ENCODE assay signal across 10 cellular contexts in the genomic region with DNA sequence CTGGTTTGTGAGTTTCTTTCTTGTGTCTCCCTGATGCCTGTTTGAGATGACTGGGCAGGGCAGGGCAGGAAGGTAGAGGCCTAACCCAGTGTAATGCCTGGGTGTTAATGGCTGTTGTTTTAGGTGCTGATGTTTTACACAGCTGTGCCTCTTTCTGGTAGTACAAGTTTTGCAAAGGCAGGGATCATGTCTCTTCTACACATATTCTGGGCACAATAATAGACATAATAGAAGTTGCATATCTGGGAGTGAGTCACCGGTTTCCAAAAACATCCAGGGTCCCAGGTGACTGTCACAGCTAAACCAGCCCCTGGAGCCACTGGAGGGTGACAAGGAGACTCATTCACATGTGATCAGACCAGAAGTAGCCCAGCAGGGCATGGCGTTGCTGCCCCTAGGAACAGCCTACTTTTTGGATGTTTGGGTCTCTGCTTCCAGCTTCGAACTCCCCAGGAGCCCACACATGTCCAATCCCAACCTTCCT. TPM values are rescaled to one million over a fixed set of nuclear protein-coding genes. Genes with fewer than 3 reads are reported as not detected.
A peak's percentile ranks its signal among the peaks of the same experiment; 100 is the strongest.
DNase-seq lines count a peak whose midpoint lies in the region; ATAC-seq and TF ChIP-seq lines count a peak whose summit lies in the region.
"Had no signal": no experiment of that assay in that cellular context is flagged by ENCODE, and none has a peak within 500 bp of the region (broad histone marks: within the 10 kb centered on the region; RNA-seq: fewer than 3 reads in every experiment).

No MANE protein-coding gene starts in this region.

- H2BK120ac ChIP-seq in H9 (ENCODE audit: low read depth, low read length, poor library complexity, severe bottlenecking) = no peak overlapping the region

- H2BK12ac ChIP-seq in H9 (ENCODE audit: insufficient read length, low read depth, low read length) = no peak overlapping the region

- H2BK5ac ChIP-seq in H9 (ENCODE audit: insufficient read length, low read length) = no peak overlapping the region

- H3K14ac ChIP-seq in H9 (ENCODE audit: insufficient read depth, low read length) = no peak overlapping the region

- no peak overlapping the region for H3K4me3 ChIP-seq in colonic mucosa
- H3K4me3 ChIP-seq in muscle layer of duodenum (ENCODE audit: low read depth in 1 of 2, low read length in 2 of 2) = no peak overlapping the region

- no peaks in the 10 kb centered on the region for H3K27me3 Mint-ChIP-seq in activated naive CD4-positive, alpha-beta T cell treated with anti-CD3 and anti-CD28 coated beads for 36 hours (ENCODE audit: low read depth)
- no peaks in the 10 kb centered on the region for H3K27me3 Mint-ChIP-seq in type B pancreatic cell
- H3K27me3 Mint-ChIP-seq in H9 (ENCODE audit: low read depth) = no peaks in the 10 kb centered on the region; the same call in 1 of the 2 replicates

- H3K4me2 ChIP-seq in H9 (ENCODE audit: insufficient read depth, insufficient read length, low read length) = no peak overlapping the region

- H3K4ac ChIP-seq in H9 (ENCODE audit: low read depth, low read length) = no peak overlapping the region

- intact Hi-C loops in activated naive CD4-positive, alpha-beta T cell treated with anti-CD3 and anti-CD28 coated beads for 36 hours (cut with micrococcal nuclease) = no loop called here
- intact Hi-C loops in colonic mucosa (cut with DNase I) = no loop called here

- H2BK15ac ChIP-seq in H9 (ENCODE audit: low read depth, low read length) = no peak overlapping the region

- H3K9me3 Mint-ChIP-seq in activated naive CD4-positive, alpha-beta T cell treated with anti-CD3 and anti-CD28 coated beads, Interleukin-2, amount 50 U/mL, for 72 hours = no peaks in the 10 kb centered on the region
- no peaks in the 10 kb centered on the region for H3K9me3 Mint-ChIP-seq in activated naive CD4-positive, alpha-beta T cell treated with anti-CD3 and anti-CD28 coated beads for 36 hours
- H3K9me3 Mint-ChIP-seq in type B pancreatic cell = no peaks in the 10 kb centered on the region
- H3K9me3 Mint-ChIP-seq in H9 = no peaks in the 10 kb centered on the region

- no peaks in the 10 kb centered on the region for H3K79me2 ChIP-seq in H9 (ENCODE audit: insufficient read depth, low read length)

- H3K36me3 ChIP-seq in colonic mucosa = no peaks in the 10 kb centered on the region
- H3K36me3 ChIP-seq in muscle layer of duodenum (ENCODE audit: control insufficient read depth in 1 of 2, insufficient read depth in 2 of 2, low read length in 2 of 2) = peaks cover 7 to 11% of the 10 kb centered on the region in 2 donors

- H4K20me1 ChIP-seq in H9 (ENCODE audit: control insufficient read depth, insufficient read depth, insufficient read length) = no peaks in the 10 kb centered on the region

- no peak overlapping the region for H3T11ph ChIP-seq in H9 (ENCODE audit: low read length)

- H3K9ac ChIP-seq in colonic mucosa (ENCODE audit: low read depth in 2 of 2, low read length in 2 of 2) = peak overlapping the region; percentile 36 to 85
- no peak overlapping the region for H3K9ac ChIP-seq in H9 (ENCODE audit: extremely low read depth, insufficient read length, low read length)

- peaks cover 57% of the 10 kb centered on the region for H3K4me1 ChIP-seq in colonic mucosa
- peaks cover 40% of the 10 kb centered on the region in 2 donors for H3K4me1 ChIP-seq in muscle layer of duodenum (ENCODE audit: control insufficient read depth in 1 of 2, insufficient read depth in 2 of 2, low read length in 2 of 2)
- H3K4me1 ChIP-seq in H9 (ENCODE audit: insufficient read depth, low read length) = no peaks in the 10 kb centered on the region

- peak overlapping the region in 1 of 2 donors; percentile 33 for H3K27ac Mint-ChIP-seq in activated naive CD4-positive, alpha-beta T cell treated with anti-CD3 and anti-CD28 coated beads, Interleukin-2, amount 50 U/mL, for 72 hours
- H3K27ac Mint-ChIP-seq in activated naive CD4-positive, alpha-beta T cell treated with anti-CD3 and anti-CD28 coated beads for 36 hours = no peak overlapping the region
- H3K27ac Mint-ChIP-seq in type B pancreatic cell (peak overlapping the region; percentile 100), H9 (peak overlapping the region in 1 of 3 experiments; percentile 25; a peak in 1 of 7 replicates)

- no peak overlapping the region for H3K4me3 Mint-ChIP-seq in activated naive CD4-positive, alpha-beta T cell treated with anti-CD3 and anti-CD28 coated beads for 36 hours
- H3K4me3 Mint-ChIP-seq in type B pancreatic cell (peak overlapping the region; percentile 61), H9 (no peak overlapping the region)

- no peak overlapping the region for H3K56ac ChIP-seq in H9 (ENCODE audit: insufficient read length, low read depth, low read length)

- TF ChIP-seq CTCF in colonic mucosa (IDR thresholded peaks at IDR 0.05) = no peak
- no peak for TF ChIP-seq CTCF in type B pancreatic cell (conservative IDR thresholded peaks at IDR 0.05)
- TF ChIP-seq CTCF in H9 (conservative IDR thresholded peaks at IDR 0.05) = no peak

- peaks cover 29% of the 10 kb centered on the region for H3K4me1 Mint-ChIP-seq in activated naive CD4-positive, alpha-beta T cell treated with anti-CD3 and anti-CD28 coated beads for 36 hours (ENCODE audit: low read depth)
- H3K4me1 Mint-ChIP-seq in type B pancreatic cell (ENCODE audit: unreplicated experiment) (peaks cover 40% of the 10 kb centered on the region), H9 (peaks cover 17 to 19% of the 10 kb centered on the region in 2 experiments)

- no peak overlapping the region for H2AFZ ChIP-seq in H9 (ENCODE audit: low read length)

- H3K18ac ChIP-seq in H9 (ENCODE audit: insufficient read length, low read depth, low read length) = no peak overlapping the region

- peaks cover 0 to 5% of the 10 kb centered on the region in 2 donors for H3K36me3 Mint-ChIP-seq in activated naive CD4-positive, alpha-beta T cell treated with anti-CD3 and anti-CD28 coated beads, Interleukin-2, amount 50 U/mL, for 72 hours
- H3K36me3 Mint-ChIP-seq in activated naive CD4-positive, alpha-beta T cell treated with anti-CD3 and anti-CD28 coated beads for 36 hours (ENCODE audit: low read depth) = peaks cover 26% of the 10 kb centered on the region
- peaks cover 18% of the 10 kb centered on the region for H3K36me3 Mint-ChIP-seq in type B pancreatic cell
- H3K36me3 Mint-ChIP-seq in H9 (ENCODE audit: insufficient read depth in 1 of 3, low read depth in 3 of 3) = peaks cover 11 to 19% (median 14%) of the 10 kb centered on the region in 3 experiments; a peak in 6 of 7 replicates

- DNase-seq in activated naive CD4-positive, alpha-beta T cell treated with anti-CD3 and anti-CD28 coated beads, Interleukin-2, amount 50 U/mL, for 72 hours (ENCODE audit: low spot score in 2 of 2) = no peak
- DNase-seq in activated naive CD4-positive, alpha-beta T cell treated with anti-CD3 and anti-CD28 coated beads for 36 hours = no peak
- DNase-seq in colonic mucosa (no peak), type B pancreatic cell (ENCODE audit: extremely low spot score, unreplicated experiment) (no peak), H9 (no peak), T-helper 2 cell (no peak), NK-92 (lab: John Stamatoyannopoulos, UW; ENCODE audit: unreplicated experiment) (no peak)
- DNase-seq: activated CD8-positive, alpha-beta memory T cell treated with anti-CD3 and anti-CD28 coated beads for 24 hours; NCI-H345 had no signal

- no peak overlapping the region for H4K8ac ChIP-seq in H9 (replicated peaks; ENCODE audit: insufficient read length, low read depth, low read length)

- no peak overlapping the region for H3K23ac ChIP-seq in H9 (ENCODE audit: insufficient read length, low read depth, low read length)

- no CpG with 5 or more reads among the region's 3 CpGs for WGBS in H9 (ENCODE audit: extremely low coverage, insufficient read length, low lambda C conversion rate)

- no peaks in the 10 kb centered on the region for H3K79me1 ChIP-seq in H9 (ENCODE audit: insufficient read depth, low read depth, low read length, poor library complexity, severe bottlenecking)

- CTCF ChIA-PET in activated naive CD4-positive, alpha-beta T cell treated with anti-CD3 and anti-CD28 coated beads for 36 hours (lab: Charles Lee) = interaction anchor here (0.8 to 1.4 kb wide), 2 partner anchors 15 to 247 kb away, joined by 3 read pairs; no protein-coding TSS in a partner anchor

- H2AK5ac ChIP-seq in H9 (ENCODE audit: insufficient read length, low read length) = no peak overlapping the region

- no peak overlapping the region for H4K5ac ChIP-seq in H9 (ENCODE audit: insufficient read length, low read depth, low read length)

- no peak overlapping the region for H2BK20ac ChIP-seq in H9 (ENCODE audit: low read depth, low read length, poor library complexity, severe bottlenecking)

- no peak overlapping the region for H4K91ac ChIP-seq in H9 (ENCODE audit: insufficient read length, low read depth, low read length)

- no peaks in the 10 kb centered on the region for H3K23me2 ChIP-seq in H9 (ENCODE audit: insufficient read length, low read depth, low read length, poor library complexity, severe bottlenecking)

- H3K9me3 ChIP-seq in colonic mucosa (no peaks in the 10 kb centered on the region), muscle layer of duodenum (ENCODE audit: control insufficient read depth in 1 of 2, low read length in 2 of 2) (no peaks in the 10 kb centered on the region), H9 (ENCODE audit: control insufficient read depth, low read depth, low read length) (no peaks in the 10 kb centered on the region)

- no peaks in the 10 kb centered on the region for H3K27me3 ChIP-seq in colonic mucosa
- no peaks in the 10 kb centered on the region for H3K27me3 ChIP-seq in muscle layer of duodenum (ENCODE audit: low read depth, low read length)
- no peaks in the 10 kb centered on the region for H3K27me3 ChIP-seq in H9 (ENCODE audit: insufficient read depth, low read length)

- peak; percentile 34 to 46 for ATAC-seq in activated naive CD4-positive, alpha-beta T cell treated with anti-CD3 and anti-CD28 coated beads, Interleukin-2, amount 50 U/mL, for 72 hours

- peak overlapping the region; percentile 92 for H3K27ac ChIP-seq in colonic mucosa
- H3K27ac ChIP-seq in muscle layer of duodenum (ENCODE audit: low read length) = peak overlapping the region; percentile 65
- no peak overlapping the region for H3K27ac ChIP-seq in H9 (ENCODE audit: insufficient read length, low read depth, low read length)

RNA-seq across cellular contexts. Expression of a gene that starts 18.1 kb away (rescaled TPM):
- 100 to 1,000 TPM in 1 of 2 donors, 10 to 100 TPM in 1; 54.7 to 111 TPM for total RNA-seq in activated naive CD4-positive, alpha-beta T cell treated with anti-CD3 and anti-CD28 coated beads, Interleukin-2, amount 50 U/mL, for 72 hours
- 10 to 100 TPM; 47.3 to 49.2 TPM for total RNA-seq in activated naive CD4-positive, alpha-beta T cell treated with anti-CD3 and anti-CD28 coated beads for 36 hours
- 10 to 100 TPM; 55.5 to 85.6 TPM for total RNA-seq in colonic mucosa
- total RNA-seq in type B pancreatic cell (ENCODE audit: low replicate concordance) = 55.6 and 103 TPM in 2 replicates
- 13.5 and 16.1 TPM in 2 replicates for total RNA-seq in H9 (2021)

RNA-seq across cellular contexts. Expression of a gene that starts 53.8 kb away (rescaled TPM):
- 10 to 100 TPM; 15.8 to 26.3 TPM for total RNA-seq in activated naive CD4-positive, alpha-beta T cell treated with anti-CD3 and anti-CD28 coated beads, Interleukin-2, amount 50 U/mL, for 72 hours
- total RNA-seq in activated naive CD4-positive, alpha-beta T cell treated with anti-CD3 and anti-CD28 coated beads for 36 hours = 10 to 100 TPM; 14.0 to 16.1 TPM
- total RNA-seq in colonic mucosa = 10 to 100 TPM; 13.9 to 26.9 TPM
- total RNA-seq in type B pancreatic cell (ENCODE audit: low replicate concordance) = 19.0 and 21.7 TPM in 2 replicates
- 26.0 and 26.1 TPM in 2 replicates for total RNA-seq in H9 (2021)

RNA-seq across cellular contexts. Expression of a gene that starts 54.1 kb away (rescaled TPM):
- total RNA-seq in activated naive CD4-positive, alpha-beta T cell treated with anti-CD3 and anti-CD28 coated beads, Interleukin-2, amount 50 U/mL, for 72 hours = 10 to 100 TPM; 77.3 to 96.2 TPM
- 100 to 1,000 TPM; 114 to 116 TPM for total RNA-seq in activated naive CD4-positive, alpha-beta T cell treated with anti-CD3 and anti-CD28 coated beads for 36 hours
- 10 to 100 TPM; 54.8 to 98.3 TPM for total RNA-seq in colonic mucosa
- 53.9 and 66.1 TPM in 2 replicates for total RNA-seq in type B pancreatic cell (ENCODE audit: low replicate concordance)
- total RNA-seq in H9 (2021) = 83.0 TPM in 2 replicates
